28 cellular contexts compared by ENCODE assay signal in genomic region chr5:24353606-24354005, GRCh38.
"Had no signal": no experiment of that assay in that cellular context is flagged by ENCODE, and none has a peak within 500 bp of the region (broad histone marks: within the 10 kb centered on the region; RNA-seq: fewer than 3 reads in every experiment).

No MANE protein-coding gene starts in this region.

- H3K36me3 Mint-ChIP-seq: activated CD4-positive, alpha-beta memory T cell treated with anti-CD3 and anti-CD28 coated beads for 36 hours; activated naive CD8-positive, alpha-beta T cell; WTC11 had no signal

- H3K4me1 Mint-ChIP-seq: activated CD4-positive, alpha-beta T cell treated with anti-CD3 and anti-CD28 coated beads for 36 hours; activated CD4-positive, alpha-beta T cell treated with anti-CD3 and anti-CD28 coated beads, Interleukin-2, amount 10 ng/mL, durations not matched to agents 7 days and 5 days; activated naive CD8-positive, alpha-beta T cell treated with anti-CD3 and anti-CD28 coated beads, Interleukin-2, amount 50 U/mL, for 24 hours; WTC11 had no signal

- DNase-seq: activated CD4-positive, alpha-beta memory T cell treated with anti-CD3 and anti-CD28 coated beads for 36 hours; activated CD4-positive, alpha-beta T cell treated with anti-CD3 and anti-CD28 coated beads for 36 hours; activated CD4-positive, alpha-beta T cell treated with anti-CD3 and anti-CD28 coated beads, Interleukin-2, amount 10 ng/mL, durations not matched to agents 7 days and 5 days; activated CD8-positive, alpha-beta memory T cell treated with anti-CD3 and anti-CD28 coated beads, Interleukin-2, amount 50 U/mL, for 4 hours; activated gamma-delta T cell treated with Interleukin-2 at 50 U/mL for 16 hours; activated naive CD4-positive, alpha-beta T cell treated with anti-CD3 and anti-CD28 coated beads for 36 hours; activated naive CD8-positive, alpha-beta T cell treated with anti-CD3 and anti-CD28 coated beads, Interleukin-2, amount 50 U/mL, for 24 hours; activated T-cell treated with anti-CD3 and anti-CD28 coated beads for 4 hours; activated T-cell treated with anti-CD3 and anti-CD28 coated beads, Interleukin-2, amount 50 U/mL, for 4 hours; aorta; brain microvascular endothelial cell; central memory CD4-positive, alpha-beta T cell; NCI-H1105; NCI-H1417 treated with DMSO at 0.1 percent for 48 hours; NCI-H1694; NCI-H2029; NCI-H345; NCI-H510A; NCI-H526; SHP77; SJCRH30; T1000 had no signal

- H3K4me1 ChIP-seq: SJCRH30 had no signal

- H3K4me3 Mint-ChIP-seq: activated CD4-positive, alpha-beta memory T cell treated with anti-CD3 and anti-CD28 coated beads for 36 hours; activated CD4-positive, alpha-beta T cell treated with anti-CD3 and anti-CD28 coated beads for 36 hours; activated CD4-positive, alpha-beta T cell treated with anti-CD3 and anti-CD28 coated beads, Interleukin-2, amount 10 ng/mL, durations not matched to agents 7 days and 5 days; activated naive CD4-positive, alpha-beta T cell treated with anti-CD3 and anti-CD28 coated beads for 36 hours; activated naive CD8-positive, alpha-beta T cell; activated naive CD8-positive, alpha-beta T cell treated with anti-CD3 and anti-CD28 coated beads, Interleukin-2, amount 50 U/mL, for 24 hours; activated T-cell treated with anti-CD3 and anti-CD28 coated beads, Interleukin-2, amount 50 U/mL, for 4 hours; activated T-helper 1 cell treated with anti-CD3 and anti-CD28 coated beads, Interleukin-12 subunit alpha, Interleukin-12 subunit beta, Interleukin-2, Interleukin-4 antibody, amounts not matched to agents 30 ng/mL and 10 ng/mL and 1 ng/mL, durations not matched to agents 14 hours and 24 hours and 36 hours; WTC11 had no signal

- H3K27ac ChIP-seq: brain microvascular endothelial cell, SJCRH30, SK-N-MC had no signal

- H3K27me3 Mint-ChIP-seq: activated CD4-positive, alpha-beta memory T cell treated with anti-CD3 and anti-CD28 coated beads for 36 hours; activated CD4-positive, alpha-beta T cell treated with anti-CD3 and anti-CD28 coated beads for 36 hours; activated CD4-positive, alpha-beta T cell treated with anti-CD3 and anti-CD28 coated beads, Interleukin-2, amount 10 ng/mL, durations not matched to agents 7 days and 5 days; activated naive CD8-positive, alpha-beta T cell; activated naive CD8-positive, alpha-beta T cell treated with anti-CD3 and anti-CD28 coated beads, Interleukin-2, amount 50 U/mL, for 24 hours had no signal

- H3K9me3 Mint-ChIP-seq: activated T-helper 1 cell treated with anti-CD3 and anti-CD28 coated beads, Interleukin-12 subunit alpha, Interleukin-12 subunit beta, Interleukin-2, Interleukin-4 antibody, amounts not matched to agents 30 ng/mL and 10 ng/mL and 1 ng/mL, durations not matched to agents 14 hours and 24 hours and 36 hours had no signal

- ATAC-seq: activated CD4-positive, alpha-beta T cell treated with anti-CD3 and anti-CD28 coated beads for 36 hours; activated CD4-positive, CD25-positive, alpha-beta regulatory T cell treated with anti-CD3 and anti-CD28 coated beads, Interleukin-2, amount 50 U/mL, for 24 hours; activated naive CD8-positive, alpha-beta T cell treated with anti-CD3 and anti-CD28 coated beads, Interleukin-2, amount 50 U/mL, for 24 hours; activated T-cell treated with anti-CD3 and anti-CD28 coated beads, Interleukin-2, amount 50 U/mL, for 4 hours; K562; WTC11 had no signal

- H3K27me3 ChIP-seq: brain microvascular endothelial cell, SJCRH30 had no signal

- H3K27ac Mint-ChIP-seq: activated CD4-positive, alpha-beta memory T cell treated with anti-CD3 and anti-CD28 coated beads for 36 hours; activated CD4-positive, alpha-beta T cell treated with anti-CD3 and anti-CD28 coated beads for 36 hours; activated CD4-positive, alpha-beta T cell treated with anti-CD3 and anti-CD28 coated beads, Interleukin-2, amount 10 ng/mL, durations not matched to agents 7 days and 5 days; activated naive CD4-positive, alpha-beta T cell treated with anti-CD3 and anti-CD28 coated beads for 36 hours; activated naive CD8-positive, alpha-beta T cell; activated naive CD8-positive, alpha-beta T cell treated with anti-CD3 and anti-CD28 coated beads, Interleukin-2, amount 50 U/mL, for 24 hours; activated T-helper 1 cell treated with anti-CD3 and anti-CD28 coated beads, Interleukin-12 subunit alpha, Interleukin-12 subunit beta, Interleukin-2, Interleukin-4 antibody, amounts not matched to agents 30 ng/mL and 10 ng/mL and 1 ng/mL, durations not matched to agents 14 hours and 24 hours and 36 hours; WTC11 had no signal
